9 cellular contexts compared by ENCODE assay signal in genomic region chr4:21765810-21766407, GRCh38.
DNase-seq lines count a peak whose midpoint lies in the region; ATAC-seq and TF ChIP-seq lines count a peak whose summit lies in the region.
"Had no signal": no experiment of that assay in that cellular context is flagged by ENCODE, and none has a peak within 500 bp of the region (broad histone marks: within the 10 kb centered on the region; RNA-seq: fewer than 3 reads in every experiment).

No MANE protein-coding gene starts in this region.

- ATAC-seq in CD4-positive, alpha-beta T cell (ENCODE audit: poor library complexity), result peak; percentile 29
- ATAC-seq in GM18858 (IDR thresholded peaks at IDR 0.05; ENCODE audit: unreplicated experiment), result peak; percentile 55
- peak; percentile 58 for ATAC-seq in HG03060 (IDR thresholded peaks at IDR 0.05; ENCODE audit: low read depth, unreplicated experiment)

- in situ Hi-C loops in astrocyte of the cerebellum (cut with HindIII; ENCODE audit: low sequenced_read_pairs), result no loop called here

- POLR2A ChIA-PET in CD4-positive, alpha-beta T cell (lab: Charles Lee), result no interaction called here

- H3K9me3 ChIP-seq in CD4-positive, alpha-beta T cell (ENCODE audit: control insufficient read depth, low read length), result no peaks in the 10 kb centered on the region
- no peaks in the 10 kb centered on the region for H3K9me3 ChIP-seq in testis
- H3K9me3 ChIP-seq: SJSA1 had no signal

- H3K27me3 ChIP-seq in CD4-positive, alpha-beta T cell (ENCODE audit: control insufficient read depth, insufficient read depth, low read length), result no peaks in the 10 kb centered on the region
- H3K27me3 ChIP-seq in testis, result no peaks in the 10 kb centered on the region
- H3K27me3 ChIP-seq: SJSA1 had no signal

- no peaks in the 10 kb centered on the region for H3K4me1 ChIP-seq in testis
- H3K4me1 ChIP-seq: SJSA1 had no signal

- H3K27ac ChIP-seq in CD4-positive, alpha-beta T cell (ENCODE audit: low read depth, low read length), result no peak overlapping the region
- H3K27ac ChIP-seq in testis, result no peak overlapping the region
- H3K27ac ChIP-seq: SJSA1 had no signal

- H3K27me3 Mint-ChIP-seq in CD4-positive, alpha-beta T cell, result no peaks in the 10 kb centered on the region
- peaks cover 0 to 2% (median 0%) of the 10 kb centered on the region in 3 donors for H3K27me3 Mint-ChIP-seq in immature natural killer cell (ENCODE audit: low read depth in 3 of 3)

- intact Hi-C loops in CD4-positive, alpha-beta T cell (cut with DNase I, micrococcal nuclease), result loop anchor here (5.0 kb wide), 3 partner anchors 994 to 1349 kb away; no protein-coding TSS in a partner anchor
- intact Hi-C loops in testis (cut with DNase I; ENCODE audit: low total_unique reads), result loop anchor here (10.0 kb wide), 1 partner anchor 261 kb away; no protein-coding TSS in a partner anchor

- H3K4me3 Mint-ChIP-seq in CD4-positive, alpha-beta T cell, result no peak overlapping the region
- H3K4me3 Mint-ChIP-seq in immature natural killer cell, result no peak overlapping the region

- peak in 1 of 10 experiments; percentile 5 for DNase-seq in CD4-positive, alpha-beta T cell
- DNase-seq in NCI-H345 treated with DMSO at 0.1 percent for 48 hours (lab: John Stamatoyannopoulos, UW; ENCODE audit: unreplicated experiment), result peak; percentile 4
- peak; percentile 47 for DNase-seq in astrocyte of the cerebellum (ENCODE audit: low read depth)
- peak in 2 of 3 donors; percentile 7 to 13 for DNase-seq in immature natural killer cell
- peak; percentile 60 for DNase-seq in testis
- DNase-seq in 8988T, result no peak

- TF ChIP-seq CTCF in CD4-positive, alpha-beta T cell (IDR thresholded peaks at IDR 0.05), result peak; percentile 62
- TF ChIP-seq CTCF in astrocyte of the cerebellum (IDR thresholded peaks at IDR 0.05; ENCODE audit: low read depth, low read length, missing control alignments), result peak; percentile 91
- TF ChIP-seq CTCF in testis (IDR thresholded peaks at IDR 0.05), result peak; percentile 64 to 84 (median 82)

- CTCF ChIA-PET in CD4-positive, alpha-beta T cell (lab: Charles Lee), result interaction anchor here (0.7 kb wide), 3 partner anchors 25 to 232 kb away, joined by 3 read pairs; no protein-coding TSS in a partner anchor

- no peak overlapping the region for H3K27ac Mint-ChIP-seq in CD4-positive, alpha-beta T cell
- H3K27ac Mint-ChIP-seq in immature natural killer cell, result no peak overlapping the region

- TF ChIP-seq POLR2A in testis (IDR thresholded peaks at IDR 0.05), result no peak

- H3K4me1 Mint-ChIP-seq in CD4-positive, alpha-beta T cell (ENCODE audit: low read depth), result no peaks in the 10 kb centered on the region
- no peaks in the 10 kb centered on the region for H3K4me1 Mint-ChIP-seq in immature natural killer cell

- 42 to 47% methylated on average over 8 of the region's 8 CpGs for WGBS in testis, 2 donors

- H3K36me3 Mint-ChIP-seq in CD4-positive, alpha-beta T cell (ENCODE audit: low read depth), result no peaks in the 10 kb centered on the region
- H3K36me3 Mint-ChIP-seq in immature natural killer cell, result no peaks in the 10 kb centered on the region

- no peaks in the 10 kb centered on the region for H3K36me3 ChIP-seq in testis (ENCODE audit: low read depth, missing control alignments)
- H3K36me3 ChIP-seq: SJSA1 had no signal

- H3K9me3 Mint-ChIP-seq in CD4-positive, alpha-beta T cell, result no peaks in the 10 kb centered on the region
- H3K9me3 Mint-ChIP-seq in immature natural killer cell, result no peaks in the 10 kb centered on the region

- H3K4me3 ChIP-seq in astrocyte of the cerebellum (ENCODE audit: low read depth, low read length) (no peak overlapping the region), testis (no peak overlapping the region)
- H3K4me3 ChIP-seq: SJSA1 had no signal
